In the genomic region with DNA sequence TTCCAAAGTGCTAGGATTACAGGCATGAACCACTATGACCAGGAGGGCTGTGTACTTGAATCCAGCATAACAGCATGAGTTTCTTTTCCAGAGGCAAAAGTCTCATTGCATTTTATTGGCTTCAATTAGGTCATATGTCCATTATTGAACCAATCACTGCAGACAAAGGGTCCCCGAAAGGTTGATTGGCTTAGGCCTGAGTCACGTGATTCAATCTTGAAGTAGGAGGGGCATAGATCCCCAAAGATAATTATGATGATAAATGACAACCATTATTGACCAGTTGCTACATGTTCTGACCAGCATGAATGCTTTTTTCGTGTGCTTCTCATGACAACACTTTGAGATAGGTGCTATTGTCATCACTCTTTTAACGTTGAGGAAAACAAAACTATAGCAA, we compare ENCODE assay signal across 30 cellular contexts. TPM values are rescaled to one million over a fixed set of nuclear protein-coding genes. Genes with fewer than 3 reads are reported as not detected.
"Had no signal": no experiment of that assay in that cellular context is flagged by ENCODE, and none has a peak within 500 bp of the region (broad histone marks: within the 10 kb centered on the region; RNA-seq: fewer than 3 reads in every experiment).

No MANE protein-coding gene starts in this region.

- H3K4me3 ChIP-seq: MG63, Peyer's patch, SJCRH30, SK-N-MC had no signal

- H3K9me3 ChIP-seq: MG63, Peyer's patch, SJCRH30 had no signal

- H3K4me1 ChIP-seq: Peyer's patch, SJCRH30 had no signal

- ATAC-seq: PC-3, SK-N-SH treated with all-trans-retinoic acid at 6 μM for 48 hours, T-cell had no signal

- DNase-seq: MG63, NCI-H1092, NCI-H1105, NCI-H1417 treated with DMSO at 0.1 percent for 48 hours, NCI-H1436 treated with DMSO at 0.1 percent for 48 hours, NCI-H187, NCI-H1930, NCI-H2029 treated with DMSO at 0.1 percent for 48 hours, NCI-H2081 treated with DMSO at 0.1 percent for 48 hours, NCI-H2107, NCI-H2171, NCI-H226, NCI-H446 treated with DMSO at 0.1 percent for 48 hours, NCI-H510A, NCI-H524, NCI-H526, NCI-H69, NCI-H748 treated with DMSO at 0.1 percent for 48 hours, PC-3, Peyer's patch, Right ventricle myocardium superior, RPMI8226, SIG-M5, SJCRH30, T-cell had no signal

- H3K27ac ChIP-seq: Peyer's patch, SJCRH30, SK-N-MC had no signal

- H3K36me3 ChIP-seq: MG63, Peyer's patch, SJCRH30 had no signal

- H3K27me3 ChIP-seq: Peyer's patch, SJCRH30 had no signal

RNA-seq across cellular contexts. Expression of a gene that starts 25.3 kb away (rescaled TPM):
- total RNA-seq: M059J; PC-3; Peyer's patch; Right ventricle myocardium superior; SK-MEL-5; T-cell; T-helper 1 cell treated with Interleukin-12 subunit alpha and Interleukin-12 subunit beta and Interleukin-4 antibody, amounts not matched to agents 30 ng/mL and 1 ng/mL, for 36 hours had no signal
